In the genomic region with DNA sequence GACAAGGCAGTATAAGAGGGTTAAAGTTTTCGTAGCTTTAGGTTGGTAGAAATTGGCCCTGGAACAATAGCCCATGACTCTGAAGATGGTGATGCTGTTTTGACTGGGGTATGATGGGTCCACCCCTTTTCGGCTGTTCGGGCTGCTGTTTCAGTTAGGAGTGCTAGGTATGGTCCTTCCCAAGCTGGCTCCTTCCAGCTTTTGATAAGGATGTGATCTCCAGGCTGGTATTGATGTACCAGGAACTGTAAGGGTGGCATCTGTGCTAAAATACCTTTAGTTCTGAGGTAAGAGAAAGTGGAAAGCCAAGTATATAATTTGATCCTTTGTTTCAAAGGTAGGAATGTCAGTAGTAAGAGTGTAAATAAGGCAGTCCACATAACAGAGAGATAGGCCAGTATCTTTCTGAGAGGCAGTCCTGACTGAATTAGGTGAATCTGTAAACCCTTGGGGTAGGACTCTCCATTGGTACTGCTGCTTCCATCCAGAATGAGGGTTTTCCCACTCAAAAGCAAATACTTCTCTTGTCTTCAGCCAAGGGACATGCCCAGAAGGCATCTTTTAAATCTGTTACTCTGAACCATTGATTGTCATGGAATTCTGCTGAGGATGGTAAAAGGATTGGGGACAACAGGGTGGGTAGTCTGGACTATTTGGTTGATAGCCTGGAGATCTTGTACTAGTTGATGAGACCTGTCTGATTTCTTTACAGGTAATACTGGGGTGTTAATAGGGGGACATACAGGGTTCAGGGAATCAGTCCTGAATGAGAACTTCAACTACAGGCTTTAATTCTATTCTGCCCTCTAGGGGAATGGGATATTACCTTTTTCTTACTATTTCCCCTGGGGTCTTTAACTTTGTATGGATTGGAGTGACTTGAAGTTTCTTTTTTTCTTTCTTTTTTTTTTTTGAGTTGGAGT, we compare ENCODE assay signal across 11 cellular contexts. TPM values are rescaled to one million over a fixed set of nuclear protein-coding genes. Genes with fewer than 3 reads are reported as not detected.
DNase-seq lines count a peak whose midpoint lies in the region; ATAC-seq and TF ChIP-seq lines count a peak whose summit lies in the region.
"Had no signal": no experiment of that assay in that cellular context is flagged by ENCODE, and none has a peak within 500 bp of the region (broad histone marks: within the 10 kb centered on the region; RNA-seq: fewer than 3 reads in every experiment).

No MANE protein-coding gene starts in this region.

- no peak for TF ChIP-seq CTCF in CD14-positive monocyte (IDR thresholded peaks at IDR 0.05)
- TF ChIP-seq CTCF in HCT116 (IDR thresholded peaks at IDR 0.05 in 2 of 3, conservative IDR thresholded peaks at IDR 0.05 in 1 of 3; ENCODE audit: borderline replicate concordance in 1 of 3, insufficient read depth in 1 of 3, low read depth in 2 of 3, low read length in 2 of 3), result no peak
- TF ChIP-seq CTCF in activated CD8-positive, alpha-beta T cell treated with anti-CD3 and anti-CD28 coated beads for 36 hours (IDR thresholded peaks at IDR 0.05), result no peak
- no peak for TF ChIP-seq CTCF in foreskin keratinocyte (conservative IDR thresholded peaks at IDR 0.05)

- H3K4me1 ChIP-seq in HCT116 (ENCODE audit: control insufficient read depth in 1 of 2, insufficient read depth in 2 of 2, low read length in 2 of 2), result peaks cover 48 to 92% of the 10 kb centered on the region in 2 experiments
- peaks cover 36% of the 10 kb centered on the region for H3K4me1 ChIP-seq in foreskin keratinocyte

- H3K4me3 Mint-ChIP-seq in CD14-positive monocyte, result no peak overlapping the region
- peak overlapping the region; percentile 100 for H3K4me3 Mint-ChIP-seq in activated CD8-positive, alpha-beta T cell treated with anti-CD3 and anti-CD28 coated beads for 36 hours

- H3K27me3 Mint-ChIP-seq in CD14-positive monocyte (ENCODE audit: low read depth in 3 of 3), result peaks cover 0 to 5% (median 0%) of the 10 kb centered on the region in 3 donors
- no peaks in the 10 kb centered on the region for H3K27me3 Mint-ChIP-seq in activated CD8-positive, alpha-beta T cell treated with anti-CD3 and anti-CD28 coated beads for 36 hours

- ATAC-seq in HCT116, result peak; percentile 19
- ATAC-seq in activated CD8-positive, alpha-beta T cell treated with anti-CD3 and anti-CD28 coated beads for 36 hours, result no peak
- ATAC-seq in foreskin keratinocyte, result no peak
- no peak for ATAC-seq in left lobe of liver

- peaks cover 26% of the 10 kb centered on the region for H3K4me1 Mint-ChIP-seq in CD14-positive monocyte
- peaks cover 69% of the 10 kb centered on the region for H3K4me1 Mint-ChIP-seq in activated CD8-positive, alpha-beta T cell treated with anti-CD3 and anti-CD28 coated beads for 36 hours (ENCODE audit: low read depth)

- peaks cover 88 to 97% of the 10 kb centered on the region in 2 experiments for H3K36me3 ChIP-seq in HCT116 (ENCODE audit: control insufficient read depth in 1 of 2, insufficient read depth in 2 of 2, low read length in 2 of 2)

- intact Hi-C loops in CD14-positive monocyte (cut with micrococcal nuclease), result loop anchor here (5.0 kb wide), 1 partner anchor 38 kb away; no protein-coding TSS in a partner anchor
- intact Hi-C loops in HCT116 (cut with micrococcal nuclease), result no loop called here
- intact Hi-C loops in activated CD8-positive, alpha-beta T cell treated with anti-CD3 and anti-CD28 coated beads for 36 hours (cut with micrococcal nuclease), result no loop called here

- peaks cover 96% of the 10 kb centered on the region for H3K79me2 ChIP-seq in HCT116 (ENCODE audit: insufficient read depth, low read length)

- H3K36me3 Mint-ChIP-seq in CD14-positive monocyte, result peaks cover 93 to 100% of the 10 kb centered on the region in 2 donors
- H3K36me3 Mint-ChIP-seq in activated CD8-positive, alpha-beta T cell treated with anti-CD3 and anti-CD28 coated beads for 36 hours (ENCODE audit: low read depth), result peaks cover 99% of the 10 kb centered on the region

- H3K27me3 ChIP-seq in HCT116 (ENCODE audit: insufficient read depth, low read length) (no peaks in the 10 kb centered on the region), foreskin keratinocyte (no peaks in the 10 kb centered on the region)

- H3K27ac ChIP-seq in HCT116 (ENCODE audit: low read depth, low read length) (no peak overlapping the region), foreskin keratinocyte (no peak overlapping the region)

- no peak for TF ChIP-seq POLR2A in HCT116 (IDR thresholded peaks at IDR 0.05; ENCODE audit: borderline replicate concordance, extremely low read depth, insufficient read depth, insufficient read length)

- peak overlapping the region in 4 of 7 donors; percentile 10 to 80 (median 42) for H3K27ac Mint-ChIP-seq in CD14-positive monocyte
- H3K27ac Mint-ChIP-seq in activated CD8-positive, alpha-beta T cell treated with anti-CD3 and anti-CD28 coated beads for 36 hours, result peak overlapping the region; percentile 100

- H3K4me3 ChIP-seq in HCT116 (replicated peaks in 1 of 2; ENCODE audit: low read depth in 1 of 2, low read length in 2 of 2), result no peak overlapping the region

- H3K9me2 ChIP-seq in HCT116 (ENCODE audit: insufficient read depth), result no peaks in the 10 kb centered on the region

- POLR2A ChIA-PET in HCT116 (lab: Charles Lee), result interaction anchor here (1.4 kb wide), 1 partner anchor 11 kb away, joined by 3 read pairs; no protein-coding TSS in a partner anchor
- POLR2A ChIA-PET in activated CD8-positive, alpha-beta T cell treated with anti-CD3 and anti-CD28 coated beads for 36 hours (lab: Charles Lee), result interaction anchor here (1.0 to 8.4 kb wide), 10 partner anchors 6 to 41 kb away, joined by 3 to 148 read pairs (median 15); no protein-coding TSS in a partner anchor

- no peak overlapping the region for H2AFZ ChIP-seq in HCT116 (ENCODE audit: low read depth, low read length, poor library complexity, severe bottlenecking)

- no peaks in the 10 kb centered on the region for H3K9me3 ChIP-seq in HCT116 (ENCODE audit: control insufficient read depth in 1 of 2, insufficient read depth in 1 of 2, low read depth in 1 of 2, low read length in 2 of 2)

- no peak for TF ChIP-seq RAD21 in HCT116 (IDR thresholded peaks at IDR 0.05; ENCODE audit: low read depth)

- DNase-seq in CD14-positive monocyte (ENCODE audit: low spot score) (no peak), HCT116 (ENCODE audit: low read depth, low spot score) (no peak), kidney tubule cell (ENCODE audit: low spot score) (peak; percentile 13), NCI-H2196 (lab: John Stamatoyannopoulos, UW; ENCODE audit: unreplicated experiment) (no peak), NCI-H526 (lab: John Stamatoyannopoulos, UW) (no peak), foreskin keratinocyte (no peak), left lobe of liver (ENCODE audit: low spot score) (no peak)
- no peak for DNase-seq in activated CD8-positive, alpha-beta T cell treated with anti-CD3 and anti-CD28 coated beads for 36 hours
- DNase-seq: activated CD4-positive, CD25-positive, alpha-beta regulatory T cell; midbrain; NCI-H1694 had no signal

- no peak overlapping the region for H3K9ac ChIP-seq in HCT116 (ENCODE audit: low read length)

- peak overlapping the region; percentile 92; the same call in 1 of the 2 replicates for H3K4me2 ChIP-seq in HCT116 (ENCODE audit: low read length)

- peaks cover 93% of the 10 kb centered on the region for H4K20me1 ChIP-seq in HCT116 (ENCODE audit: insufficient read depth)

- RAD21 ChIA-PET in HCT116 (lab: Charles Lee; ENCODE audit: low non-redundant PET in 1 of 2, low total read pairs in 2 of 2, uncharacterized antibody in 2 of 2, unreplicated experiment in 2 of 2), result no interaction called here

- no TSS peak for BruUV-seq in HCT116 (replicated peaks; lab: Mats Ljungman, UMichigan)

- peaks cover 65 to 90% (median 80%) of the 10 kb centered on the region in 7 donors for H3K9me3 Mint-ChIP-seq in CD14-positive monocyte
- peaks cover 29% of the 10 kb centered on the region for H3K9me3 Mint-ChIP-seq in activated CD8-positive, alpha-beta T cell treated with anti-CD3 and anti-CD28 coated beads for 36 hours

- CTCF ChIA-PET in HCT116 (lab: Charles Lee), result interaction anchor here (1.2 kb wide), 1 partner anchor 36 kb away, joined by 3 read pairs; no protein-coding TSS in a partner anchor
- CTCF ChIA-PET in activated CD8-positive, alpha-beta T cell treated with anti-CD3 and anti-CD28 coated beads for 36 hours (lab: Charles Lee), result interaction anchor here (1.4 to 1.5 kb wide), 2 partner anchors 10 to 38 kb away, joined by 3 to 4 read pairs; no protein-coding TSS in a partner anchor

TF ChIP-seq in HCT116, 20 proteins besides CTCF, POLR2A, EP300 and RAD21:
- TF ChIP-seq SIN3A (IDR thresholded peaks at IDR 0.05; ENCODE audit: low read depth) (0 out of 2 replicates have a peak, but pooled peaks have one; percentile 32), REST (IDR thresholded peaks at IDR 0.05; ENCODE audit: low read depth) (no peak), SRF (IDR thresholded peaks at IDR 0.05; ENCODE audit: low read depth) (no peak)

RNA-seq across cellular contexts. Expression of gene ZNFX1, which starts 6.1 kb away (rescaled TPM):
- polyA plus RNA-seq in CD14-positive monocyte, result 10 to 100 TPM; 11.4 to 23.2 TPM
- 24.1 TPM for total RNA-seq in HCT116 (2021; ENCODE audit: unreplicated experiment)
- polyA plus RNA-seq in HCT116 (2012), result 11.8 and 14.2 TPM in 2 replicates
- 10 to 100 TPM; 27.4 to 27.7 TPM for total RNA-seq in activated CD8-positive, alpha-beta T cell treated with anti-CD3 and anti-CD28 coated beads for 36 hours
- total RNA-seq in foreskin keratinocyte, result 34.0 and 42.6 TPM in 2 replicates
- polyA plus RNA-seq in foreskin keratinocyte, result 8.4 and 9.1 TPM in 2 replicates
- 10.0 TPM for total RNA-seq in left lobe of liver

Comparison
In these comparisons a context has a peak if more than half of its experiments do, and no peak if none do; other contexts are left out.
1. intact Hi-C loops: an anchor here in CD14-positive monocyte (5.0 kb wide); none called in HCT116 and activated CD8-positive, alpha-beta T cell treated with anti-CD3 and anti-CD28 coated beads for 36 hours.